8 cellular contexts compared by ENCODE assay signal in the genomic region with DNA sequence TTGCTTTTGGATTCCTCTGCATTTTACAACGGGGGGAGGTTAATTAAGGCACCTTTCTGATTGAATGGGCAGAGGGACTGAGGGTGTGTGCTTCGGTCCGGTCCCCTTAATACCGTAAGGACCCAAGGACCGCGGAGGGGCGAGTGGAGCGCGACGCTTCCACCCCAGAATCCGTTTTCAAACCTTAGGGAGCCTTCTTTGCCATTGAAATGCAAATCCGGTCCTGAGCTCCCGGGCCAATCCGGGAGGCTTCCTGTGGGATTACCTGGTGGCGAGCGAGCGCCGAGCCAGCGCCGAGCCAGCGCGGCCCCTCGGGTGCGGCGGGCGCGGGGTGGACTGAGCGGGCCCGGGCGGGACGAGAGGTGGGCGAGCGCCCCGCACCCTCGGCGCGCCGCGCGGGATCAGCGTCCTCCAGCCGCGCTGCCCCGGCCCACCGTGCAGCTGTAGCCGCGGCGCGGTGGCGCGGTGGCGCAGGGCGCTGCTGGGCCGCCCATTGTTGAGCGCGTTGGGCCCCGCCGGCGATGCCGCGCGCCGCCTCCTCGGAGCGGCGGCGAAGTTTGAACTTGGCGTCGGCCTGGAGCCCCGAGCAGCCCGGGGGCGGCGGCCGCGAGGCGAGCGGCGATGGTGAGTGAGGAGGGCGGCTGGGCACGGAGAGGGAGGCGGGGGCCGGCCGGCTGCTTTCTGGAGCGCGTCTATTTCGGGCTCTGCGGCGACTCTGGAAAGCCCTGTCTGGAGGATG.
DNase-seq lines count a peak whose midpoint lies in the region; ATAC-seq and TF ChIP-seq lines count a peak whose summit lies in the region.

No MANE protein-coding gene starts in this region.

- H3K27ac ChIP-seq in esophagus (ENCODE audit: low read depth in 2 of 2, low read length in 1 of 2), result peak overlapping the region; percentile 65 to 67
- peak overlapping the region; percentile 57 to 87 (median 72) for H3K27ac ChIP-seq in upper lobe of left lung

- CTCF ChIA-PET in AG04449 (lab: Yijun Ruan, JAX), result no interaction called here

- TF ChIP-seq EP300 in upper lobe of left lung (IDR thresholded peaks at IDR 0.05), result no peak

- peak in 2 of 4 donors; percentile 2 to 41 for TF ChIP-seq POLR2A in upper lobe of left lung (IDR thresholded peaks at IDR 0.05)

- peak; percentile 55 for ATAC-seq in GM18867 (IDR thresholded peaks at IDR 0.05; ENCODE audit: unreplicated experiment)
- peak; percentile 60 to 68 for ATAC-seq in naive B cell (ENCODE audit: low read depth in 2 of 2)
- ATAC-seq in upper lobe of left lung (ENCODE audit: low FRiP score in 2 of 2), result peak; percentile 19 to 82
- ATAC-seq in HG02840 (IDR thresholded peaks at IDR 0.05; ENCODE audit: low FRiP score, unreplicated experiment), result no peak

- H3K27me3 ChIP-seq in esophagus (ENCODE audit: control insufficient read depth in 1 of 2, insufficient read depth in 2 of 2, low read length in 2 of 2) (no peaks in the 10 kb centered on the region), upper lobe of left lung (peaks cover 0 to 11% (median 3%) of the 10 kb centered on the region in 4 donors)

- H3K4me3 ChIP-seq in AG04449 (ENCODE audit: low read depth, low read length), result peak overlapping the region; percentile 68
- H3K4me3 ChIP-seq in esophagus (ENCODE audit: low read depth in 1 of 2, low read length in 2 of 2), result peak overlapping the region; percentile 63 to 72
- H3K4me3 ChIP-seq in upper lobe of left lung, result peak overlapping the region; percentile 18 to 64 (median 58)

- TF ChIP-seq CTCF in AG04449 (IDR thresholded peaks at IDR 0.05; ENCODE audit: insufficient read depth, low read length, missing control alignments) (no peak), upper lobe of left lung (IDR thresholded peaks at IDR 0.05) (peak in 2 of 6 experiments; percentile 32 to 36)

- 1 to 2% methylated on average over 66 to 88 of the region's 88 CpGs for WGBS in esophagus, 2 donors
- 1 to 2% methylated on average over 15 to 81 of the region's 88 CpGs for WGBS in upper lobe of left lung, 2 donors

- H3K27ac Mint-ChIP-seq in naive B cell, result peak overlapping the region in 1 of 6 donors; percentile 91

- H3K4me1 ChIP-seq in esophagus (ENCODE audit: control insufficient read depth in 2 of 2, insufficient read depth in 2 of 2, low read length in 1 of 2) (no peaks in the 10 kb centered on the region), upper lobe of left lung (peaks cover 10 to 41% (median 25%) of the 10 kb centered on the region in 4 donors)

- H3K9me3 Mint-ChIP-seq in naive B cell, result no peaks in the 10 kb centered on the region

- H3K9me3 ChIP-seq in esophagus (ENCODE audit: control insufficient read depth in 2 of 2, insufficient read depth in 1 of 2, low read depth in 1 of 2, low read length in 1 of 2) (no peaks in the 10 kb centered on the region), upper lobe of left lung (no peaks in the 10 kb centered on the region)

- H3K4me1 Mint-ChIP-seq in naive B cell, result peaks cover 6 to 22% (median 18%) of the 10 kb centered on the region in 3 donors

- H3K36me3 Mint-ChIP-seq in naive B cell, result peaks cover 0 to 5% of the 10 kb centered on the region in 2 donors

- H3K4me3 Mint-ChIP-seq in naive B cell, result peak overlapping the region; percentile 61 to 89 (median 78)

- no peak for DNase-seq in AG04449 (ENCODE audit: low read depth, low spot score)
- peak; percentile 30 for DNase-seq in HT1080 (ENCODE audit: low read depth)
- DNase-seq in activated CD4-positive, alpha-beta T cell treated with anti-CD3 and anti-CD28 coated beads for 48 hours, result peak; percentile 37
- DNase-seq in naive B cell, result peak; percentile 1
- peak; percentile 44 to 91 for DNase-seq in upper lobe of left lung

- POLR2A ChIA-PET in AG04449 (lab: Yijun Ruan, JAX), result interaction anchor here (0.6 to 1.0 kb wide), 2 partner anchors 48 to 56 kb away, joined by 3 read pairs; no protein-coding TSS in a partner anchor

- peaks cover 53 to 68% (median 66%) of the 10 kb centered on the region in 3 donors for H3K27me3 Mint-ChIP-seq in naive B cell

- H3K36me3 ChIP-seq in esophagus (ENCODE audit: control insufficient read depth in 2 of 2, insufficient read depth in 2 of 2, low read length in 1 of 2) (no peaks in the 10 kb centered on the region), upper lobe of left lung (no peaks in the 10 kb centered on the region)
